28 cellular contexts compared by ENCODE assay signal in the genomic region with DNA sequence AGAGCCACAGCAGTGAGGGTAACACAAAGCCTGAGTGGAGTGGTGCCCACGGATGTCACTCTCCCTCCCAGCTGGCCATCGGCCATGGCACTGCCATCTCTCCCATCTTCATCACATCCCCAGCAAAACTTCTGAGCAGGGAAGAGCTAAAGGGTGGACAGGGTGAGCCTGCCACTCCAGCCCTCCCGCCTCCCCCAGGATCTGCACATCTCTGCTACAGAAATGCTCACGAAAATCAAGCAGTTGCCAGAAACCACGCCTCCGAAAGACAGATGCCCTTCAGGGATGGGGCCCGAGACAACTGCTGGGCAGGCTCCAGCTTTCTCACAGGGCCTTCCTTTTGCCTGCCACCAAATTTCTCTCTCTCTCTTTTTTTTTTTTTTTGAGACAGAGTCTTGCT. TPM values are rescaled to one million over a fixed set of nuclear protein-coding genes. Genes with fewer than 3 reads are reported as not detected.
DNase-seq lines count a peak whose midpoint lies in the region; ATAC-seq lines count a peak whose summit lies in the region.
"Had no signal": no experiment of that assay in that cellular context is flagged by ENCODE, and none has a peak within 500 bp of the region (broad histone marks: within the 10 kb centered on the region; RNA-seq: fewer than 3 reads in every experiment).

No MANE protein-coding gene starts in this region.

- no peak overlapping the region for H2BK120ac ChIP-seq in neuronal stem cell (ENCODE audit: low read depth, low read length)

- intact Hi-C loops in left cardiac atrium (cut with DNase I): loop anchor here in 1 of 2 donors (5.0 kb wide), 1 partner anchor 49 kb away; no protein-coding TSS in a partner anchor
- intact Hi-C loops in Right ventricle myocardium superior (cut with DNase I): no loop called here

- H3K27ac ChIP-seq in SJCRH30 (no peak overlapping the region), neuronal stem cell (replicated peaks; ENCODE audit: low read length) (no peak overlapping the region), GM23248 (no peak overlapping the region)
- H3K27ac ChIP-seq: BLaER1 treated with 17β-estradiol and CSF1 and Interleukin-3, amounts not matched to agents 10 nM and 100 nM had no signal

- H3K4me3 ChIP-seq in SJCRH30 (no peak overlapping the region), neuronal stem cell (ENCODE audit: low read length in 2 of 2) (no peak overlapping the region), GM23248 (no peak overlapping the region)
- H3K4me3 ChIP-seq: BLaER1 treated with 17β-estradiol and CSF1 and Interleukin-3, amounts not matched to agents 10 nM and 100 nM had no signal

- H3F3A ChIP-seq in GM23248 (ENCODE audit: insufficient read depth): no peaks in the 10 kb centered on the region

- no peaks in the 10 kb centered on the region for H3K79me2 ChIP-seq in GM23248 (ENCODE audit: insufficient read depth)

- no peak overlapping the region for H3K18ac ChIP-seq in neuronal stem cell (ENCODE audit: low read length)

- H3K23ac ChIP-seq in neuronal stem cell (ENCODE audit: low read depth, low read length, poor library complexity): no peak overlapping the region

- no peak overlapping the region for H2BK5ac ChIP-seq in neuronal stem cell (ENCODE audit: low read length)

- no peak overlapping the region for H3K4ac ChIP-seq in neuronal stem cell (ENCODE audit: low read length)

- no peaks in the 10 kb centered on the region for H3K36me3 ChIP-seq in SJCRH30
- H3K36me3 ChIP-seq in neuronal stem cell (replicated peaks in 1 of 2; ENCODE audit: control insufficient read depth in 2 of 2, insufficient read depth in 2 of 2, low read length in 2 of 2): no peaks in the 10 kb centered on the region
- no peaks in the 10 kb centered on the region for H3K36me3 ChIP-seq in GM23248 (ENCODE audit: low read depth)
- H3K36me3 ChIP-seq: BLaER1 treated with 17β-estradiol and CSF1 and Interleukin-3, amounts not matched to agents 10 nM and 100 nM had no signal

- H2BK15ac ChIP-seq in neuronal stem cell (ENCODE audit: low read length): no peak overlapping the region

- no peaks in the 10 kb centered on the region for H3K9me2 ChIP-seq in GM23248 (ENCODE audit: insufficient read depth)

- H4K91ac ChIP-seq in neuronal stem cell (ENCODE audit: low read depth, low read length, poor library complexity): no peak overlapping the region

- in situ Hi-C loops in GM23248 (cut with MboI): no loop called here

- peaks cover 41% of the 10 kb centered on the region for H3K27me3 ChIP-seq in SJCRH30
- H3K27me3 ChIP-seq in neuronal stem cell (ENCODE audit: control insufficient read depth in 3 of 3, insufficient read depth in 3 of 3, low read depth in 1 of 3, low read length in 3 of 3): peaks cover 25 to 95% (median 83%) of the 10 kb centered on the region in 3 experiments
- H3K27me3 ChIP-seq in GM23248 (replicated peaks; ENCODE audit: insufficient read depth): peaks cover 90% of the 10 kb centered on the region

- H2AFZ ChIP-seq in neuronal stem cell (ENCODE audit: low read length) (no peak overlapping the region), GM23248 (no peak overlapping the region)

- H3K4me1 ChIP-seq in SJCRH30 (peaks cover 13% of the 10 kb centered on the region), neuronal stem cell (ENCODE audit: control insufficient read depth in 2 of 2, insufficient read depth in 1 of 2, low read depth in 1 of 2, low read length in 2 of 2) (peaks cover 4 to 6% of the 10 kb centered on the region in 2 donors), GM23248 (ENCODE audit: insufficient read depth) (no peaks in the 10 kb centered on the region)

- H3K14ac ChIP-seq in neuronal stem cell (ENCODE audit: low read length): no peak overlapping the region

- H4K20me1 ChIP-seq in GM23248 (ENCODE audit: insufficient read depth): no peaks in the 10 kb centered on the region

- no CpG with 5 or more reads among the region's 7 CpGs for WGBS in neuronal stem cell (ENCODE audit: extremely low coverage in 2 of 2, insufficient read length in 2 of 2, insufficient replicate concordance in 1 of 2), 2 donors
- 49 to 55% methylated on average over 7 of the region's 7 CpGs for WGBS in GM23248 (ENCODE audit: low coverage in 1 of 2, low lambda C conversion rate in 2 of 2, missing lambda C conversion rate in 2 of 2), 2 experiments

- H3K9me3 ChIP-seq in SJCRH30 (replicated peaks) (no peaks in the 10 kb centered on the region), neuronal stem cell (replicated peaks in 1 of 2; ENCODE audit: control insufficient read depth in 2 of 2, insufficient read depth in 1 of 2, low read depth in 1 of 2, low read length in 2 of 2) (peaks cover 0 to 2% of the 10 kb centered on the region in 2 donors), GM23248 (ENCODE audit: low read depth) (no peaks in the 10 kb centered on the region)
- H3K9me3 ChIP-seq: BLaER1 treated with 17β-estradiol and CSF1 and Interleukin-3, amounts not matched to agents 10 nM and 100 nM had no signal

- no peak overlapping the region for H4K8ac ChIP-seq in neuronal stem cell (ENCODE audit: low read depth, low read length)

- peaks cover 3% of the 10 kb centered on the region for H3K79me1 ChIP-seq in neuronal stem cell (ENCODE audit: low read depth, low read length)

- H3K4me2 ChIP-seq in neuronal stem cell (ENCODE audit: insufficient read depth, low read length, poor library complexity, severe bottlenecking): no peak overlapping the region
- no peak overlapping the region for H3K4me2 ChIP-seq in GM23248 (ENCODE audit: unreplicated experiment)

- DNase-seq in left cardiac atrium (no peak), Right ventricle myocardium superior (no peak), NCI-H1694 (lab: John Stamatoyannopoulos, UW) (peak; percentile 29), SJCRH30 (peak; percentile 52 to 58), neuronal stem cell (ENCODE audit: low spot score) (no peak), GM23248 (no peak), NCI-H510A (lab: John Stamatoyannopoulos, UW) (no peak), CD1c-positive myeloid dendritic cell (ENCODE audit: extremely low spot score) (no peak)
- DNase-seq: CD4-positive, alpha-beta memory T cell; COR-L47; DMS79 treated with DMSO at 0.1 percent for 48 hours; H7; Karpas-422; MV-4-11; NCI-H1105; NCI-H1436 treated with DMSO at 0.1 percent for 48 hours; NCI-H2029; NCI-H2227 treated with DMSO at 0.1 percent for 48 hours; NCI-H774; NK-92 treated with Interleukin-12 subunit alpha and Interleukin-12 subunit beta, amount 100 ng/mL, for 24 hours; PC-3; T-cell had no signal

- H2BK12ac ChIP-seq in neuronal stem cell (ENCODE audit: low read length): no peak overlapping the region

- H3K9ac ChIP-seq in neuronal stem cell (ENCODE audit: low read depth, low read length, poor library complexity) (no peak overlapping the region), GM23248 (no peak overlapping the region)
- H3K9ac ChIP-seq: BLaER1 treated with 17β-estradiol and CSF1 and Interleukin-3, amounts not matched to agents 10 nM and 100 nM had no signal

- H2AK5ac ChIP-seq in neuronal stem cell (ENCODE audit: low read depth, low read length): peak overlapping the region; percentile 81

- peak; percentile 45 to 46 for ATAC-seq in left cardiac atrium
- ATAC-seq in Right ventricle myocardium superior (ENCODE audit: poor library complexity): no peak
- ATAC-seq: HepG2, PC-3, Right ventricle myocardium inferior, T-cell had no signal

RNA-seq across cellular contexts. Expression of a gene that starts 3.6 kb away (rescaled TPM):
- total RNA-seq in left cardiac atrium (10 to 100 TPM; 25.2 to 38.8 TPM), Right ventricle myocardium superior (0.65 TPM)
- not detected in 2 replicates for total RNA-seq in SJCRH30 (2014; rRNA removed; shearing (Covaris generic))
- polyA plus RNA-seq in neuronal stem cell (2013, experiment 1 of 2): 0.03 TPM
- 0.03 TPM for polyA plus RNA-seq in neuronal stem cell (2013, experiment 2 of 2)
- not detected in 2 replicates for total RNA-seq in GM23248 (2014; rRNA removed; shearing (Covaris generic))
- not detected in 2 replicates for polyA plus RNA-seq in GM23248 (2016; fragmentation: Nextera tagmentation; extraction: Ambion mirVana)
- total RNA-seq: H7, SK-MEL-5, T-cell had no signal
- polyA plus RNA-seq: AG04450; CD4-positive, alpha-beta memory T cell had no signal

RNA-seq across cellular contexts. Expression of a gene that starts 16.7 kb away (rescaled TPM):
- 1 to 10 TPM; 6.6 to 8.1 TPM for total RNA-seq in left cardiac atrium
- 4.6 TPM for total RNA-seq in Right ventricle myocardium superior
- total RNA-seq in SJCRH30 (2014; rRNA removed; shearing (Covaris generic)): 6.7 and 7.2 TPM in 2 replicates
- polyA plus RNA-seq in neuronal stem cell (2013, experiment 1 of 2): 13.2 TPM
- 12.0 TPM for polyA plus RNA-seq in neuronal stem cell (2013, experiment 2 of 2)
- 19.0 and 21.2 TPM in 2 replicates for total RNA-seq in GM23248 (2014; rRNA removed; shearing (Covaris generic))
- polyA plus RNA-seq in GM23248 (2016; fragmentation: Nextera tagmentation; extraction: Ambion mirVana): 14.2 and 15.3 TPM in 2 replicates

RNA-seq across cellular contexts. Expression of a gene that starts 37.3 kb away (rescaled TPM):
- not detected for total RNA-seq in left cardiac atrium
- total RNA-seq in Right ventricle myocardium superior: not detected
- total RNA-seq in SJCRH30 (2014; rRNA removed; shearing (Covaris generic)): not detected in 2 replicates
- not detected for polyA plus RNA-seq in neuronal stem cell (2013, experiment 1 of 2)
- not detected for polyA plus RNA-seq in neuronal stem cell (2013, experiment 2 of 2)
- total RNA-seq in GM23248 (2014; rRNA removed; shearing (Covaris generic)): not detected in 2 replicates
- polyA plus RNA-seq in GM23248 (2016; fragmentation: Nextera tagmentation; extraction: Ambion mirVana): not detected in 2 replicates
- total RNA-seq: CD4-positive, alpha-beta memory T cell; H7; HT1080; PC-3; SK-MEL-5; T-cell had no signal
- polyA plus RNA-seq: AG04450; CD4-positive, alpha-beta memory T cell had no signal

Comparison
In these comparisons a context has a peak if more than half of its experiments do, and no peak if none do; other contexts are left out.
1. RNA of a gene that starts 3.6 kb away (total RNA-seq): 25.2 to 38.8 TPM in left cardiac atrium; 0.65 TPM in Right ventricle myocardium superior (single experiment), not detected in SJCRH30 and not detected in GM23248; every median in the first group is over 10 times any median in the second.
2. DNase-seq: peak in NCI-H1694 (single experiment) and SJCRH30 (2 of 2); none in left cardiac atrium (single experiment), Right ventricle myocardium superior (single experiment), neuronal stem cell (single experiment), GM23248 (single experiment), NCI-H510A (single experiment) and CD1c-positive myeloid dendritic cell (single experiment).